ENCODE assay signal across 8 cellular contexts in the genomic region with DNA sequence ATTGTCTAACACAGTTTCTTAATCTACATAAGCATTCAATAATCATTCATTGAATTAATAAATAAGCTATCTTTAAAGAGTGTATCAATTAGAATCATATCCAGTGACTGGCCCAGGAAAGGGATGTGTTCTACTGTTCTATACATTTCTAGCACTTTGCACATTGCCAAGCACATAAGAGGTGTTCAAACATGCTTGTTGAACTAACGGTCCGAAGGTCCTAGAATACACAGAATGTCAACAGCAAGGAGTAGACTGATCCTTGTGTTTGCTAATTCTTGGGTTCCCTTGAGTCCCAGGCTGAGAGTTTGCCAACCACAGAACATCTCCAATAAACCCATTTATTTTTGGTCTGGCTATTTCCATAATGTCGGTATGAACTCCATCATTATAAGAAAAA.
"Had no signal": no experiment of that assay in that cellular context is flagged by ENCODE, and none has a peak within 500 bp of the region (broad histone marks: within the 10 kb centered on the region; RNA-seq: fewer than 3 reads in every experiment).

No MANE protein-coding gene starts in this region.

- H3K27me3 Mint-ChIP-seq: IgD-negative memory B cell had no signal

- ATAC-seq: K562 had no signal

- H3K27ac Mint-ChIP-seq: IgD-negative memory B cell had no signal

- H3K9ac ChIP-seq: KMS-11 had no signal

- H3K4me2 ChIP-seq: KMS-11 had no signal

- FAIRE-seq: HTR-8/SVneo, K562 had no signal

- H3K4me3 Mint-ChIP-seq: IgD-negative memory B cell had no signal

- H3K27ac ChIP-seq: HL-60, KMS-11 had no signal

- DNase-seq: IMR-90, KBM-7, KG1 had no signal

- H3K4me3 ChIP-seq: K562 had no signal

- H3K36me3 Mint-ChIP-seq: IgD-negative memory B cell had no signal
